In genomic region chr10:128959746-128960145, GRCh38 we compare ENCODE assay signal across 33 cellular contexts.
DNase-seq lines count a peak whose midpoint lies in the region; ATAC-seq and TF ChIP-seq lines count a peak whose summit lies in the region.
"Had no signal": no experiment of that assay in that cellular context is flagged by ENCODE, and none has a peak within 500 bp of the region (broad histone marks: within the 10 kb centered on the region; RNA-seq: fewer than 3 reads in every experiment).

No MANE protein-coding gene starts in this region.

- intact Hi-C loops in sigmoid colon (cut with DNase I) (no loop called here), testis (cut with DNase I; ENCODE audit: low total_unique reads) (no loop called here)

- peak; percentile 85 for TF ChIP-seq EP300 in neural cell (conservative IDR thresholded peaks at IDR 0.05; ENCODE audit: poor library complexity, severe bottlenecking)
- no peak for TF ChIP-seq EP300 in sigmoid colon (IDR thresholded peaks at IDR 0.05)

- H3K9me3 Mint-ChIP-seq in progenitor cell of endocrine pancreas (ENCODE audit: low read depth): no peaks in the 10 kb centered on the region
- H3K9me3 Mint-ChIP-seq: CD4-positive, alpha-beta T cell; CD8-positive, alpha-beta memory T cell; CD8-positive, alpha-beta T cell had no signal

- no peaks in the 10 kb centered on the region for H3K36me3 Mint-ChIP-seq in progenitor cell of endocrine pancreas (ENCODE audit: insufficient read depth)
- H3K36me3 Mint-ChIP-seq: CD14-positive monocyte; CD4-positive, alpha-beta memory T cell; CD4-positive, CD25-positive, alpha-beta regulatory T cell; CD8-positive, alpha-beta memory T cell; CD8-positive, alpha-beta T cell had no signal

- no peak for ATAC-seq in GM19023 (IDR thresholded peaks at IDR 0.05; ENCODE audit: unreplicated experiment)
- ATAC-seq: A549; CD8-positive, alpha-beta T cell had no signal

- H3K9ac ChIP-seq in neural cell (ENCODE audit: low read length): no peak overlapping the region
- H3K9ac ChIP-seq: BLaER1; BLaER1 treated with 17β-estradiol and CSF1 and Interleukin-3, amounts not matched to agents 10 nM and 100 nM had no signal

- no peaks in the 10 kb centered on the region for H3K27me3 ChIP-seq in neural cell (ENCODE audit: insufficient read depth, low read depth, low read length)
- H3K27me3 ChIP-seq in sigmoid colon: no peaks in the 10 kb centered on the region
- no peaks in the 10 kb centered on the region for H3K27me3 ChIP-seq in testis
- H3K27me3 ChIP-seq: BE2C, BLaER1 had no signal

- H4K20me1 ChIP-seq in neural cell (ENCODE audit: insufficient read depth): no peaks in the 10 kb centered on the region
- H4K20me1 ChIP-seq: BLaER1 had no signal

- peaks cover 17% of the 10 kb centered on the region for H3K4me1 Mint-ChIP-seq in progenitor cell of endocrine pancreas (ENCODE audit: low read depth)
- H3K4me1 Mint-ChIP-seq: B cell; CD14-positive monocyte; CD4-positive, alpha-beta memory T cell; CD4-positive, CD25-positive, alpha-beta regulatory T cell; CD8-positive, alpha-beta memory T cell had no signal

- no peaks in the 10 kb centered on the region for H3K9me3 ChIP-seq in neural cell (ENCODE audit: low read length)
- no peaks in the 10 kb centered on the region for H3K9me3 ChIP-seq in sigmoid colon
- H3K9me3 ChIP-seq in testis: no peaks in the 10 kb centered on the region
- H3K9me3 ChIP-seq: A549, BE2C, BLaER1, Caco-2 had no signal

- H3K4me2 ChIP-seq in neural cell (ENCODE audit: low read length): peak overlapping the region; percentile 36
- H3K4me2 ChIP-seq: A549, BLaER1 had no signal

- H3K27ac Mint-ChIP-seq in progenitor cell of endocrine pancreas: peak overlapping the region; percentile 50
- H3K27ac Mint-ChIP-seq: B cell; CD14-positive monocyte; CD4-positive, alpha-beta memory T cell; CD4-positive, alpha-beta T cell; CD4-positive, CD25-positive, alpha-beta regulatory T cell; CD8-positive, alpha-beta memory T cell; CD8-positive, alpha-beta T cell had no signal

- H3K27me3 Mint-ChIP-seq in progenitor cell of endocrine pancreas: peaks cover 9% of the 10 kb centered on the region
- H3K27me3 Mint-ChIP-seq: B cell; CD4-positive, alpha-beta memory T cell; CD4-positive, alpha-beta T cell; CD8-positive, alpha-beta memory T cell had no signal

- H3K36me3 ChIP-seq in neural cell (ENCODE audit: insufficient read depth, low read length) (no peaks in the 10 kb centered on the region), sigmoid colon (no peaks in the 10 kb centered on the region), testis (ENCODE audit: low read depth, missing control alignments) (no peaks in the 10 kb centered on the region)
- H3K36me3 ChIP-seq: BE2C; BLaER1; BLaER1 treated with 17β-estradiol and CSF1 and Interleukin-3, amounts not matched to agents 10 nM and 100 nM had no signal

- H3K79me2 ChIP-seq in neural cell (replicated peaks; ENCODE audit: insufficient read depth, low read length): no peaks in the 10 kb centered on the region

- no peak for DNase-seq in progenitor cell of endocrine pancreas (ENCODE audit: low spot score, unreplicated experiment)
- DNase-seq in sigmoid colon: peak; percentile 32
- no peak for DNase-seq in testis
- no peak for DNase-seq in NCI-H2196 (lab: John Stamatoyannopoulos, UW; ENCODE audit: unreplicated experiment)
- DNase-seq: 8988T; ACHN; AML-193; BE2C; C1 segment of cervical spinal cord; Caco-2; Calu3; CD4-positive, alpha-beta memory T cell; CD4-positive, alpha-beta T cell; CD4-positive, CD25-positive, alpha-beta regulatory T cell; CD8-positive, alpha-beta memory T cell; CD8-positive, alpha-beta T cell; COR-L47; DMS 273 treated with DMSO at 0.1 percent for 48 hours; DMS153; DMS53; DMS79; DMS79 treated with DMSO at 0.1 percent for 48 hours; DND-41; EL had no signal

- TF ChIP-seq CTCF in neural cell (IDR thresholded peaks at IDR 0.05; ENCODE audit: poor library complexity, severe bottlenecking) (no peak), progenitor cell of endocrine pancreas (IDR thresholded peaks at IDR 0.05; ENCODE audit: unreplicated experiment) (no peak), sigmoid colon (IDR thresholded peaks at IDR 0.05) (no peak), testis (IDR thresholded peaks at IDR 0.05) (no peak)

- no peak overlapping the region for H2AFZ ChIP-seq in neural cell (ENCODE audit: low read depth, low read length)

- H3K4me3 ChIP-seq in neural cell (ENCODE audit: low read length) (peak overlapping the region; percentile 0), sigmoid colon (no peak overlapping the region), testis (no peak overlapping the region)
- H3K4me3 ChIP-seq: A549; BLaER1; BLaER1 treated with 17β-estradiol and CSF1 and Interleukin-3, amounts not matched to agents 10 nM and 100 nM had no signal

- TF ChIP-seq POLR2A in sigmoid colon (IDR thresholded peaks at IDR 0.05) (no peak), testis (IDR thresholded peaks at IDR 0.05) (no peak)

- H3K27ac ChIP-seq in neural cell (ENCODE audit: low read length) (peak overlapping the region; percentile 32), sigmoid colon (no peak overlapping the region), testis (no peak overlapping the region)
- H3K27ac ChIP-seq: 22Rv1; A549; BLaER1; BLaER1 treated with 17β-estradiol and CSF1 and Interleukin-3, amounts not matched to agents 10 nM and 100 nM; C4-2B had no signal

- H3K4me1 ChIP-seq in sigmoid colon: no peaks in the 10 kb centered on the region
- H3K4me1 ChIP-seq in testis: no peaks in the 10 kb centered on the region
- H3K4me1 ChIP-seq: A549, BE2C, BLaER1, Caco-2 had no signal

- WGBS in sigmoid colon, 2 donors: 82 to 89% methylated on average over 7 of the region's 7 CpGs
- WGBS in testis, 2 donors: 54 to 69% methylated on average over 7 of the region's 7 CpGs

- no peak overlapping the region for H3K4me3 Mint-ChIP-seq in progenitor cell of endocrine pancreas (ENCODE audit: low read depth)
- H3K4me3 Mint-ChIP-seq: B cell; CD14-positive monocyte; CD4-positive, alpha-beta memory T cell; CD4-positive, alpha-beta T cell; CD4-positive, CD25-positive, alpha-beta regulatory T cell; CD8-positive, alpha-beta memory T cell; CD8-positive, alpha-beta T cell had no signal

- no peaks in the 10 kb centered on the region for H3K9me2 ChIP-seq in neural cell (ENCODE audit: insufficient read depth, low read length)

- TF ChIP-seq RAD21 in neural cell (conservative IDR thresholded peaks at IDR 0.05): no peak

- no peaks in the 10 kb centered on the region for H3F3A ChIP-seq in neural cell (ENCODE audit: insufficient read depth, low read length, poor library complexity, severe bottlenecking)

TF ChIP-seq in neural cell, 6 proteins besides CTCF, POLR2A, EP300 and RAD21:
- TF ChIP-seq REST (IDR thresholded peaks at IDR 0.05; ENCODE audit: borderline replicate concordance): no peak
- TF ChIP-seq TAF1 (IDR thresholded peaks at IDR 0.05; ENCODE audit: low read depth): no peak
- no peak for TF ChIP-seq SMC3 (conservative IDR thresholded peaks at IDR 0.05; ENCODE audit: poor library complexity)
- no peak for TF ChIP-seq EZH2 (IDR thresholded peaks at IDR 0.05; ENCODE audit: borderline replicate concordance, insufficient read depth, low read length, poor library complexity, severe bottlenecking)
- TF ChIP-seq MXI1 (conservative IDR thresholded peaks at IDR 0.05; ENCODE audit: poor library complexity, severe bottlenecking): no peak
- peak; percentile 66 for TF ChIP-seq POLR2AphosphoS5 (IDR thresholded peaks at IDR 0.05)
